In genomic region chr4:25451676-25452075, GRCh38 we compare ENCODE assay signal across 37 cellular contexts.
"Had no signal": no experiment of that assay in that cellular context is flagged by ENCODE, and none has a peak within 500 bp of the region (broad histone marks: within the 10 kb centered on the region; RNA-seq: fewer than 3 reads in every experiment).

No MANE protein-coding gene starts in this region.

- ATAC-seq: activated CD4-positive, alpha-beta T cell treated with anti-CD3 and anti-CD28 coated beads for 36 hours; activated CD4-positive, CD25-positive, alpha-beta regulatory T cell treated with anti-CD3 and anti-CD28 coated beads, Interleukin-2, amount 50 U/mL, for 24 hours; activated naive CD4-positive, alpha-beta T cell treated with anti-CD3 and anti-CD28 coated beads, Interleukin-2, amount 50 U/mL, for 72 hours; activated T-cell treated with anti-CD3 and anti-CD28 coated beads, Interleukin-2, amount 50 U/mL, for 4 hours; activated T-cell treated with anti-CD3 and anti-CD28 coated beads, Interleukin-2, amount 50 U/mL, for 72 hours; activated T-helper 17 cell treated with anti-CD3 and anti-CD28 coated beads, Interleukin-2, amount 50 U/mL, for 72 hours; body of pancreas; T-cell had no signal

- H3K27ac Mint-ChIP-seq: activated CD4-positive, alpha-beta memory T cell treated with anti-CD3 and anti-CD28 coated beads for 36 hours; activated CD4-positive, alpha-beta T cell treated with anti-CD3 and anti-CD28 coated beads for 36 hours; activated CD4-positive, alpha-beta T cell treated with anti-CD3 and anti-CD28 coated beads, Interleukin-2, amount 10 ng/mL, durations not matched to agents 24 days and 14 days; activated naive CD4-positive, alpha-beta T cell treated with anti-CD3 and anti-CD28 coated beads for 36 hours; activated naive CD8-positive, alpha-beta T cell treated with anti-CD3 and anti-CD28 coated beads for 36 hours; activated T-cell treated with anti-CD3 and anti-CD28 coated beads, Interleukin-2, amount 50 U/mL, for 72 hours; activated T-helper 17 cell treated with anti-CD3 and anti-CD28 coated beads, Interleukin-2, amount 50 U/mL, for 72 hours; T-cell; T-helper 2 cell treated with Interferon-gamma antibody and Interleukin-4, amounts not matched to agents 5 μg/mL and 100 μg/mL, for 36 hours had no signal

- H3K4me3 ChIP-seq: adrenal gland, body of pancreas, breast epithelium had no signal

- DNase-seq: activated CD4-positive, alpha-beta memory T cell treated with anti-CD3 and anti-CD28 coated beads for 36 hours; activated CD4-positive, alpha-beta T cell treated with anti-CD3 and anti-CD28 coated beads for 1 hour; activated CD4-positive, alpha-beta T cell treated with anti-CD3 and anti-CD28 coated beads for 36 hours; activated CD4-positive, alpha-beta T cell treated with anti-CD3 and anti-CD28 coated beads, Interleukin-2, amount 10 ng/mL, durations not matched to agents 24 days and 14 days; activated CD4-positive, alpha-beta T cell treated with anti-CD3 and anti-CD28 coated beads, Interleukin-2, amount 50 U/mL, for 1 hour; activated CD4-positive, alpha-beta T cell treated with anti-CD3 and anti-CD28 coated beads, Interleukin-2, amount 50 U/mL, for 4 hours; activated CD4-positive, CD25-positive, alpha-beta regulatory T cell; activated CD8-positive, alpha-beta memory T cell treated with anti-CD3 and anti-CD28 coated beads, Interleukin-2, amount 50 U/mL, for 4 hours; activated effector memory CD4-positive, alpha-beta T cell treated with anti-CD3 and anti-CD28 coated beads, Interleukin-2, amount 50 U/mL, for 16 hours; activated gamma-delta T cell treated with Interleukin-2 at 50 U/mL for 16 hours; activated naive CD4-positive, alpha-beta T cell; activated naive CD4-positive, alpha-beta T cell treated with anti-CD3 and anti-CD28 coated beads for 36 hours; activated naive CD4-positive, alpha-beta T cell treated with anti-CD3 and anti-CD28 coated beads, Interleukin-2, amount 50 U/mL, for 16 hours; activated naive CD8-positive, alpha-beta T cell treated with anti-CD3 and anti-CD28 coated beads for 36 hours; activated T-cell treated with anti-CD3 and anti-CD28 coated beads for 4 hours; activated T-cell treated with anti-CD3 and anti-CD28 coated beads, Interleukin-2, amount 50 U/mL, for 1 hour; activated T-cell treated with anti-CD3 and anti-CD28 coated beads, Interleukin-2, amount 50 U/mL, for 4 hours; activated T-cell treated with anti-CD3 and anti-CD28 coated beads, Interleukin-2, amount 50 U/mL, for 72 hours; adrenal gland; amniotic stem cell; aorta; body of pancreas; brain microvascular endothelial cell; central memory CD4-positive, alpha-beta T cell; T-cell; T-helper 2 cell; T-helper 9 cell had no signal

- H3K4me1 ChIP-seq: adrenal gland, body of pancreas, breast epithelium had no signal

- H3K4me3 Mint-ChIP-seq: activated CD4-positive, alpha-beta memory T cell treated with anti-CD3 and anti-CD28 coated beads for 36 hours; activated CD4-positive, alpha-beta T cell treated with anti-CD3 and anti-CD28 coated beads for 36 hours; activated CD4-positive, alpha-beta T cell treated with anti-CD3 and anti-CD28 coated beads, Interleukin-2, amount 10 ng/mL, durations not matched to agents 24 days and 14 days; activated naive CD4-positive, alpha-beta T cell treated with anti-CD3 and anti-CD28 coated beads for 36 hours; activated naive CD8-positive, alpha-beta T cell treated with anti-CD3 and anti-CD28 coated beads for 36 hours; activated T-cell treated with anti-CD3 and anti-CD28 coated beads, Interleukin-2, amount 50 U/mL, for 4 hours; activated T-cell treated with anti-CD3 and anti-CD28 coated beads, Interleukin-2, amount 50 U/mL, for 72 hours; activated T-helper 1 cell treated with anti-CD3 and anti-CD28 coated beads, Interleukin-12 subunit alpha, Interleukin-12 subunit beta, Interleukin-2, Interleukin-4 antibody, amounts not matched to agents 30 ng/mL and 10 ng/mL and 1 ng/mL, durations not matched to agents 14 hours and 24 hours and 36 hours; activated T-helper 17 cell treated with anti-CD3 and anti-CD28 coated beads, Interleukin-2, amount 50 U/mL, for 72 hours; T-cell; T-helper 2 cell treated with Interferon-gamma antibody and Interleukin-4, amounts not matched to agents 5 μg/mL and 100 μg/mL, for 36 hours had no signal

- H3K27me3 Mint-ChIP-seq: activated CD4-positive, alpha-beta memory T cell treated with anti-CD3 and anti-CD28 coated beads for 36 hours; activated CD4-positive, alpha-beta T cell treated with anti-CD3 and anti-CD28 coated beads for 36 hours; activated CD4-positive, alpha-beta T cell treated with anti-CD3 and anti-CD28 coated beads, Interleukin-2, amount 10 ng/mL, durations not matched to agents 24 days and 14 days; activated naive CD8-positive, alpha-beta T cell treated with anti-CD3 and anti-CD28 coated beads for 36 hours; activated T-helper 17 cell treated with anti-CD3 and anti-CD28 coated beads, Interleukin-2, amount 50 U/mL, for 72 hours; T-cell had no signal

- H3K36me3 Mint-ChIP-seq: activated CD4-positive, alpha-beta memory T cell treated with anti-CD3 and anti-CD28 coated beads for 36 hours; activated naive CD4-positive, alpha-beta T cell treated with anti-CD3 and anti-CD28 coated beads, Interleukin-2, amount 50 U/mL, for 72 hours; activated naive CD8-positive, alpha-beta T cell treated with anti-CD3 and anti-CD28 coated beads for 36 hours; T-cell had no signal

- FAIRE-seq: astrocyte, colon, TTC549 had no signal

- H3K9me3 ChIP-seq: adrenal gland, body of pancreas, breast epithelium had no signal

- H3K27me3 ChIP-seq: adrenal gland, body of pancreas, brain microvascular endothelial cell, breast epithelium had no signal

- H3K27ac ChIP-seq: adrenal gland, body of pancreas, brain microvascular endothelial cell, breast epithelium, VCaP had no signal

- H3K4me1 Mint-ChIP-seq: T-cell had no signal

- H3K36me3 ChIP-seq: adrenal gland, brain microvascular endothelial cell, breast epithelium had no signal
